Comparison of ENCODE assay signal across 25 cellular contexts in the genomic region with DNA sequence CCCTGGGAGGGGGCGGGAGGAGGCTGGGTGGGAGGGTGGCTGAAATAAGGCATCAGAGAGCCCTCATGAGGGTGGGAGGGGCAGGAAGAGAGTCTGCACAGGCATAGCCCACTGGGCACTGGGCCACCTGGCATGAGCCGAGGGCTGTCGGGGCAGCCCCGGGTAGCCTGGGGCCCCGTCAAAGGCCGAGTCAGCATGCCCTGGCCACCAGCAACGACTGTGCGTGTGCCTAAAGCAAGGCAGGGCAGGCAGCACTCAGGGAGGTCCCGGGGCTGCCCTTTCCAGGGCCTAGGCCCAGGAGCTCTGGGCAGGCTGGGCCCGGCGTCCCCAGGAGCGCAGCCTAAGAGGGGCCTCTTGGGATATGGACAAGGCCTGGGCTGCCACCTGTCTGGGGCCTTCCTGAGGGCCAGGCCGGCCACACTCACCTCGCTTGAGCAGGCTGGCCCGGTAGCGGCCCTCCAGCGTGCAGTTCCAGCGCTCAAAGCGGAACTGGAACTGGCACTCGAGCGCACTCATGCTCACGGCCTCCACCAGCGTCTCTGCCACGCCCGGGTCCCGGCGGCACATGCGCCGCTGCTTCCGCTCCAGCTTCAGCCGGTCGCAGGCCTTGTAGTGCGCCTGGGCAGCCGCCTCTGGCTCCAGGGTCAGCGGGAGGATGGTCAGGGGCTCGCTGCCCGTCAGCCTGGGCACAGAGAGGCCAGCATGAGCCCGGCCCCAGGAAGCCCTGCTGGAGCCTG. TPM values are rescaled to one million over a fixed set of nuclear protein-coding genes. Genes with fewer than 3 reads are reported as not detected.
DNase-seq lines count a peak whose midpoint lies in the region; ATAC-seq, FAIRE-seq and TF ChIP-seq lines count a peak whose summit lies in the region.
"Had no signal": no experiment of that assay in that cellular context is flagged by ENCODE, and none has a peak within 500 bp of the region (broad histone marks: within the 10 kb centered on the region; RNA-seq: fewer than 3 reads in every experiment).

No MANE protein-coding gene starts in this region.

- no peak overlapping the region for H2BK120ac ChIP-seq in H9 (ENCODE audit: low read depth, low read length, poor library complexity, severe bottlenecking)

- H3K56ac ChIP-seq in H9 (ENCODE audit: insufficient read length, low read depth, low read length) = no peak overlapping the region

- no peaks in the 10 kb centered on the region for H3K36me3 ChIP-seq in BE2C
- no peaks in the 10 kb centered on the region for H3K36me3 ChIP-seq in left lung
- H3K36me3 ChIP-seq: BLaER1 had no signal

- H3K4me1 ChIP-seq in BE2C = peaks cover 3% of the 10 kb centered on the region
- no peaks in the 10 kb centered on the region for H3K4me1 ChIP-seq in left lung
- H3K4me1 ChIP-seq in H9 (ENCODE audit: insufficient read depth, low read length) = no peaks in the 10 kb centered on the region

- no peak overlapping the region for H4K91ac ChIP-seq in H9 (ENCODE audit: insufficient read length, low read depth, low read length)

- H3K4me1 Mint-ChIP-seq in H9 = peaks cover 7 to 22% of the 10 kb centered on the region in 2 experiments
- no peaks in the 10 kb centered on the region for H3K4me1 Mint-ChIP-seq in activated CD8-positive, alpha-beta T cell treated with anti-CD3 and anti-CD28 coated beads for 36 hours (ENCODE audit: low read depth)
- H3K4me1 Mint-ChIP-seq: activated T-helper 17 cell treated with anti-CD3 and anti-CD28 coated beads, Interleukin-2, amount 50 U/mL, for 72 hours; central memory CD8-positive, alpha-beta T cell; WTC11 had no signal

- H3T11ph ChIP-seq in H9 (ENCODE audit: low read length) = no peak overlapping the region

- H3K4ac ChIP-seq in H9 (ENCODE audit: low read depth, low read length) = no peak overlapping the region

- H3K79me2 ChIP-seq in H9 (ENCODE audit: insufficient read depth, low read length) = no peaks in the 10 kb centered on the region

- FAIRE-seq in GM12891 (lab: Jason Lieb, UNC) = no peak
- FAIRE-seq: GM12892 had no signal

- ATAC-seq in left lung (peak; percentile 83), HG02763 (IDR thresholded peaks at IDR 0.05; ENCODE audit: unreplicated experiment) (no peak)
- no peak for ATAC-seq in activated CD8-positive, alpha-beta T cell treated with anti-CD3 and anti-CD28 coated beads for 36 hours
- ATAC-seq: activated naive CD4-positive, alpha-beta T cell treated with anti-CD3 and anti-CD28 coated beads, Interleukin-2, amount 50 U/mL, for 72 hours; activated T-helper 17 cell treated with anti-CD3 and anti-CD28 coated beads, Interleukin-2, amount 50 U/mL, for 72 hours; naive thymus-derived CD4-positive, alpha-beta T cell; WTC11 had no signal

- no peak overlapping the region for H3K23ac ChIP-seq in H9 (ENCODE audit: insufficient read length, low read depth, low read length)

- no peaks in the 10 kb centered on the region for H4K20me1 ChIP-seq in H9 (ENCODE audit: control insufficient read depth, insufficient read depth, insufficient read length)
- H4K20me1 ChIP-seq: BLaER1 had no signal

- H3K4me2 ChIP-seq in H9 (ENCODE audit: insufficient read depth, insufficient read length, low read length) = no peak overlapping the region
- H3K4me2 ChIP-seq: BLaER1, smooth muscle cell had no signal

- WGBS in H9 (ENCODE audit: extremely low coverage, insufficient read length, low lambda C conversion rate) = no CpG with 5 or more reads among the region's 38 CpGs

- TF ChIP-seq CTCF in BE2C (IDR thresholded peaks at IDR 0.05; ENCODE audit: low read depth, low read length) (no peak), RWPE1 (conservative IDR thresholded peaks at IDR 0.05; ENCODE audit: low read depth) (no peak), left lung (IDR thresholded peaks at IDR 0.05) (no peak), H9 (conservative IDR thresholded peaks at IDR 0.05) (no peak)
- no peak for TF ChIP-seq CTCF in activated CD8-positive, alpha-beta T cell treated with anti-CD3 and anti-CD28 coated beads for 36 hours (IDR thresholded peaks at IDR 0.05)

- H3K9ac ChIP-seq in H9 (ENCODE audit: extremely low read depth, insufficient read length, low read length) = no peak overlapping the region
- H3K9ac ChIP-seq: BLaER1 had no signal

- H3K27me3 Mint-ChIP-seq in H9 (ENCODE audit: low read depth) = no peaks in the 10 kb centered on the region
- no peaks in the 10 kb centered on the region for H3K27me3 Mint-ChIP-seq in activated CD8-positive, alpha-beta T cell treated with anti-CD3 and anti-CD28 coated beads for 36 hours
- H3K27me3 Mint-ChIP-seq: activated T-helper 17 cell treated with anti-CD3 and anti-CD28 coated beads, Interleukin-2, amount 50 U/mL, for 72 hours; central memory CD8-positive, alpha-beta T cell; naive thymus-derived CD4-positive, alpha-beta T cell had no signal

- no peak overlapping the region for H2BK15ac ChIP-seq in H9 (ENCODE audit: low read depth, low read length)

- intact Hi-C loops in left lung (cut with DNase I) = no loop called here
- intact Hi-C loops in activated CD8-positive, alpha-beta T cell treated with anti-CD3 and anti-CD28 coated beads for 36 hours (cut with micrococcal nuclease) = no loop called here

- H3K79me1 ChIP-seq in H9 (ENCODE audit: insufficient read depth, low read depth, low read length, poor library complexity, severe bottlenecking) = no peaks in the 10 kb centered on the region

- H4K5ac ChIP-seq in H9 (ENCODE audit: insufficient read length, low read depth, low read length) = no peak overlapping the region

- H3K4me3 Mint-ChIP-seq in H9 = no peak overlapping the region
- no peak overlapping the region for H3K4me3 Mint-ChIP-seq in activated CD8-positive, alpha-beta T cell treated with anti-CD3 and anti-CD28 coated beads for 36 hours
- H3K4me3 Mint-ChIP-seq: activated T-helper 17 cell treated with anti-CD3 and anti-CD28 coated beads, Interleukin-2, amount 50 U/mL, for 72 hours; central memory CD8-positive, alpha-beta T cell; mesothelial cell of epicardium; naive thymus-derived CD4-positive, alpha-beta T cell; WTC11 had no signal

- H3K9me3 ChIP-seq in BE2C = no peaks in the 10 kb centered on the region
- no peaks in the 10 kb centered on the region for H3K9me3 ChIP-seq in left lung
- no peaks in the 10 kb centered on the region for H3K9me3 ChIP-seq in H9 (ENCODE audit: control insufficient read depth, low read depth, low read length)
- H3K9me3 ChIP-seq: BLaER1, vagina had no signal

- H3K4me3 ChIP-seq in BE2C (ENCODE audit: low read depth, low read length) = no peak overlapping the region
- H3K4me3 ChIP-seq in left lung = no peak overlapping the region
- H3K4me3 ChIP-seq: BLaER1, smooth muscle cell, vagina had no signal

- no peak for TF ChIP-seq POLR2A in GM12891 (IDR thresholded peaks at IDR 0.05; ENCODE audit: low read depth, low read length)

- no peak overlapping the region for H4K8ac ChIP-seq in H9 (replicated peaks; ENCODE audit: insufficient read length, low read depth, low read length)

- no peaks in the 10 kb centered on the region for H3K23me2 ChIP-seq in H9 (ENCODE audit: insufficient read length, low read depth, low read length, poor library complexity, severe bottlenecking)

- DNase-seq in BE2C = peak; percentile 10
- DNase-seq in NCI-H2029 (lab: John Stamatoyannopoulos, UW) = peak; percentile 72
- DNase-seq in RWPE1 (ENCODE audit: low spot score) = no peak
- DNase-seq in left lung = peak in 1 of 2 donors; percentile 83
- no peak for DNase-seq in H9
- DNase-seq in activated CD8-positive, alpha-beta T cell treated with anti-CD3 and anti-CD28 coated beads for 36 hours = no peak
- no peak for DNase-seq in GM12891 (ENCODE audit: insufficient read length, low spot score)
- DNase-seq: activated CD4-positive, alpha-beta T cell treated with anti-CD3 and anti-CD28 coated beads, Interleukin-2, amount 50 U/mL, for 4 hours; activated CD8-positive, alpha-beta memory T cell treated with anti-CD3 and anti-CD28 coated beads, Interleukin-2, amount 50 U/mL, for 4 hours; dermis blood vessel endothelial cell; head of caudate nucleus; naive thymus-derived CD4-positive, alpha-beta T cell; NCI-H1436; stimulated activated CD4-positive, alpha-beta T cell treated with anti-CD3 and anti-CD28 coated beads, Interleukin-2, amount 100 ng/mL, for 24 hours; substantia nigra had no signal

- H3K14ac ChIP-seq in H9 (ENCODE audit: insufficient read depth, low read length) = no peak overlapping the region; the same call in 1 of the 2 replicates

- H3K18ac ChIP-seq in H9 (ENCODE audit: insufficient read length, low read depth, low read length) = no peak overlapping the region

- H2AFZ ChIP-seq in H9 (ENCODE audit: low read length) = no peak overlapping the region

- H3K27ac ChIP-seq in RWPE1 (peak overlapping the region; percentile 23), left lung (no peak overlapping the region), H9 (ENCODE audit: insufficient read length, low read depth, low read length) (no peak overlapping the region)
- H3K27ac ChIP-seq: BLaER1, vagina had no signal

- CTCF ChIA-PET in RWPE1 (lab: Yijun Ruan, JAX) = interaction anchor here (0.6 kb wide), 1 partner anchor 800 kb away, joined by 4 read pairs; no protein-coding TSS in a partner anchor
- CTCF ChIA-PET in activated CD8-positive, alpha-beta T cell treated with anti-CD3 and anti-CD28 coated beads for 36 hours (lab: Charles Lee) = no interaction called here

- H3K27me3 ChIP-seq in BE2C = no peaks in the 10 kb centered on the region
- no peaks in the 10 kb centered on the region for H3K27me3 ChIP-seq in left lung
- no peaks in the 10 kb centered on the region for H3K27me3 ChIP-seq in H9 (ENCODE audit: insufficient read depth, low read length)
- H3K27me3 ChIP-seq: BLaER1, vagina had no signal

- no peaks in the 10 kb centered on the region for H3K36me3 Mint-ChIP-seq in H9 (ENCODE audit: insufficient read depth in 1 of 3, low read depth in 3 of 3)
- no peaks in the 10 kb centered on the region for H3K36me3 Mint-ChIP-seq in activated CD8-positive, alpha-beta T cell treated with anti-CD3 and anti-CD28 coated beads for 36 hours (ENCODE audit: low read depth)
- H3K36me3 Mint-ChIP-seq: activated naive CD4-positive, alpha-beta T cell treated with anti-CD3 and anti-CD28 coated beads, Interleukin-2, amount 50 U/mL, for 72 hours; mesothelial cell of epicardium; naive thymus-derived CD4-positive, alpha-beta T cell; WTC11 had no signal

- no peaks in the 10 kb centered on the region for H3K9me3 Mint-ChIP-seq in H9
- H3K9me3 Mint-ChIP-seq in activated CD8-positive, alpha-beta T cell treated with anti-CD3 and anti-CD28 coated beads for 36 hours = no peaks in the 10 kb centered on the region
- H3K9me3 Mint-ChIP-seq: activated naive CD4-positive, alpha-beta T cell treated with anti-CD3 and anti-CD28 coated beads, Interleukin-2, amount 50 U/mL, for 72 hours; activated T-helper 17 cell treated with anti-CD3 and anti-CD28 coated beads, Interleukin-2, amount 50 U/mL, for 72 hours; central memory CD8-positive, alpha-beta T cell; mesothelial cell of epicardium; naive thymus-derived CD4-positive, alpha-beta T cell; WTC11 had no signal

- POLR2A ChIA-PET in RWPE1 (lab: Yijun Ruan, JAX; ENCODE audit: low non-redundant PET) = no interaction called here
- POLR2A ChIA-PET in activated CD8-positive, alpha-beta T cell treated with anti-CD3 and anti-CD28 coated beads for 36 hours (lab: Charles Lee) = interaction anchor here (1.2 kb wide), 1 partner anchor 11 kb away, joined by 3 read pairs; no protein-coding TSS in a partner anchor

- no peak overlapping the region for H2BK12ac ChIP-seq in H9 (ENCODE audit: insufficient read length, low read depth, low read length)

- H3K27ac Mint-ChIP-seq in H9 = no peak overlapping the region
- no peak overlapping the region for H3K27ac Mint-ChIP-seq in activated CD8-positive, alpha-beta T cell treated with anti-CD3 and anti-CD28 coated beads for 36 hours
- H3K27ac Mint-ChIP-seq: activated naive CD4-positive, alpha-beta T cell treated with anti-CD3 and anti-CD28 coated beads, Interleukin-2, amount 50 U/mL, for 72 hours; activated T-helper 17 cell treated with anti-CD3 and anti-CD28 coated beads, Interleukin-2, amount 50 U/mL, for 72 hours; mesothelial cell of epicardium; naive thymus-derived CD4-positive, alpha-beta T cell; WTC11 had no signal

- no peak overlapping the region for H2BK20ac ChIP-seq in H9 (ENCODE audit: low read depth, low read length, poor library complexity, severe bottlenecking)

- no peak overlapping the region for H2AK5ac ChIP-seq in H9 (ENCODE audit: insufficient read length, low read length)

- no peak overlapping the region for H2BK5ac ChIP-seq in H9 (ENCODE audit: insufficient read length, low read length)

RNA-seq across cellular contexts. Expression of a gene that starts 22.7 kb away (rescaled TPM):
- polyA plus RNA-seq in BE2C (2012; ENCODE audit: insufficient read depth, insufficient read length, low read depth) = not detected
- 1 to 10 TPM; 4.6 to 8.5 TPM for total RNA-seq in left lung
- 0.66 and 0.77 TPM in 2 replicates for total RNA-seq in H9 (2021)
- total RNA-seq in activated CD8-positive, alpha-beta T cell treated with anti-CD3 and anti-CD28 coated beads for 36 hours = not detected
- not detected for polyA plus RNA-seq in GM12891 (2012; ENCODE audit: low read depth, missing spikeins)
- total RNA-seq: activated naive CD4-positive, alpha-beta T cell treated with anti-CD3 and anti-CD28 coated beads, Interleukin-2, amount 50 U/mL, for 72 hours had no signal
- polyA plus RNA-seq: naive thymus-derived CD4-positive, alpha-beta T cell had no signal

Comparison
In these comparisons a context has a peak if more than half of its experiments do, and no peak if none do; other contexts are left out.
1. DNase-seq: peak in BE2C (single experiment) and NCI-H2029 (single experiment); none in RWPE1 (single experiment), H9 (single experiment), activated CD8-positive, alpha-beta T cell treated with anti-CD3 and anti-CD28 coated beads for 36 hours (single experiment) and GM12891 (single experiment).